ENCODE assay signal across 11 cellular contexts in the genomic region with DNA sequence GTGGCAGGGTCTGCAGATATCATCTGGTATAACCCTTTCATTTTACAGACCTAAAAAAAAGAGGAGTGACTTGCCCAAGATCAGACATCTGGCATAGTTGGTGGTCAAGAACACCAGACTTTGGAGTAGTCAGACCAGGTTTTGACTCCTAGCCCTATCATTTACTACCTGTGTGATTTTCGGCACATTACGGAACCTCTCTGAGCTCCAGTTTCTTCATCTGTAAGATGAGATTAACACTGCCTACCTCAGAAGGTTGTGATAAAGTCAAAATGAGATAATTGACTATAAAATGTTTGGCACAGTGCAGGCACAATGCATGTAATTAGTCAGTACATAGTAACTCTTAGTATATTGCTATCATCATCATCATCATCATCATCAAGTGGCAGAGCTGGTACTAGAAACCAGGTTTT. TPM values are rescaled to one million over a fixed set of nuclear protein-coding genes. Genes with fewer than 3 reads are reported as not detected.
DNase-seq lines count a peak whose midpoint lies in the region; ATAC-seq and TF ChIP-seq lines count a peak whose summit lies in the region.
"Had no signal": no experiment of that assay in that cellular context is flagged by ENCODE, and none has a peak within 500 bp of the region (broad histone marks: within the 10 kb centered on the region; RNA-seq: fewer than 3 reads in every experiment).

No MANE protein-coding gene starts in this region.

- H3K9ac ChIP-seq in adipocyte (ENCODE audit: low read length), result peak overlapping the region; percentile 83

- no peak for ATAC-seq in HG02840 (IDR thresholded peaks at IDR 0.05; ENCODE audit: low FRiP score, unreplicated experiment)
- ATAC-seq in HG03025 (IDR thresholded peaks at IDR 0.05; ENCODE audit: low FRiP score, unreplicated experiment), result no peak

- peaks cover 20% of the 10 kb centered on the region for H3K27me3 ChIP-seq in adipocyte (replicated peaks; ENCODE audit: control insufficient read depth, insufficient read depth, low read length)
- H3K27me3 ChIP-seq: thyroid gland had no signal

- H3K4me3 ChIP-seq in AG09309 (ENCODE audit: control insufficient read depth, low read depth, low read length) (peak overlapping the region; percentile 71), HFF-Myc (replicated peaks; ENCODE audit: low read depth, low read length) (peak overlapping the region; percentile 58), adipocyte (ENCODE audit: low read length) (peak overlapping the region; percentile 92), lower leg skin (ENCODE audit: low read depth, poor library complexity, severe bottlenecking) (peak overlapping the region; percentile 50)

- TF ChIP-seq CTCF in AG09309 (IDR thresholded peaks at IDR 0.05; ENCODE audit: control insufficient read depth, insufficient read depth, low read depth, low read length, missing control alignments), result no peak
- TF ChIP-seq CTCF in HFF-Myc (IDR thresholded peaks at IDR 0.05; ENCODE audit: low read depth, low read length, missing control alignments), result no peak
- no peak for TF ChIP-seq CTCF in lower leg skin (IDR thresholded peaks at IDR 0.05)

- peaks cover 12% of the 10 kb centered on the region for H3K4me1 ChIP-seq in adipocyte (ENCODE audit: control insufficient read depth, insufficient read depth, low read length)

- intact Hi-C loops in lower leg skin (cut with DNase I; ENCODE audit: low total_unique reads), result no loop called here

- no peaks in the 10 kb centered on the region for H3K36me3 ChIP-seq in adipocyte (ENCODE audit: control insufficient read depth, insufficient read depth, low read length, severe bottlenecking)
- H3K36me3 ChIP-seq: thyroid gland had no signal

- no peaks in the 10 kb centered on the region for H3K9me3 ChIP-seq in adipocyte (ENCODE audit: control insufficient read depth, low read length)
- H3K9me3 ChIP-seq: thyroid gland had no signal

- TF ChIP-seq POLR2A in lower leg skin (IDR thresholded peaks at IDR 0.05), result no peak

- 82 to 91% methylated on average over 2 of the region's 2 CpGs for WGBS in lower leg skin, 2 donors

- DNase-seq in AG09309 (ENCODE audit: low read depth) (no peak), HFF-Myc (ENCODE audit: extremely low read depth, low read depth) (no peak), adipocyte (ENCODE audit: low read depth) (no peak), lower leg skin (ENCODE audit: low spot score in 2 of 2) (no peak), occipital lobe (lab: John Stamatoyannopoulos, UW) (no peak)
- no peak for DNase-seq in activated CD4-positive, CD25-positive, alpha-beta regulatory T cell (lab: John Stamatoyannopoulos, UW)
- DNase-seq: GF-D8, T-helper 9 cell had no signal

RNA-seq across cellular contexts. Expression of a gene that starts 1.2 kb away (rescaled TPM):
- total RNA-seq in lower leg skin (1 to 10 TPM in 2 of 4 donors, under 1 TPM in 2; 0.30 to 1.4 (median 0.79) TPM), occipital lobe (0.94 TPM)
